Comparison of ENCODE assay signal across 7 cellular contexts in genomic region chr10:119205926-119206602, GRCh38. TPM values are rescaled to one million over a fixed set of nuclear protein-coding genes. Genes with fewer than 3 reads are reported as not detected.
DNase-seq lines count a peak whose midpoint lies in the region; ATAC-seq and TF ChIP-seq lines count a peak whose summit lies in the region.

No MANE protein-coding gene starts in this region.

- H3K36me3 Mint-ChIP-seq in T-helper 17 cell (ENCODE audit: low read depth), result no peaks in the 10 kb centered on the region

- no peaks in the 10 kb centered on the region for H3K9me3 ChIP-seq in T-helper 17 cell (ENCODE audit: control insufficient read depth, low read length, poor library complexity, severe bottlenecking)

- no peaks in the 10 kb centered on the region for H3K27me3 Mint-ChIP-seq in T-helper 17 cell

- H3K27ac Mint-ChIP-seq in T-helper 17 cell, result peak overlapping the region; percentile 96

- peak overlapping the region; percentile 94 for H3K4me3 Mint-ChIP-seq in T-helper 17 cell

- DNase-seq in T-helper 17 cell, result peak in 2 of 3 donors; percentile 19 to 24
- peak in 1 of 2 donors; percentile 56 for DNase-seq in cardiac fibroblast (ENCODE audit: low read depth in 2 of 2)
- peak; percentile 64 for DNase-seq in kidney glomerular epithelial cell (lab: John Stamatoyannopoulos, UW)
- DNase-seq in stimulated activated CD4-positive, alpha-beta T cell treated with anti-CD3 and anti-CD28 coated beads, Interleukin-2, amount 100 ng/mL, for 48 hours, result peak; percentile 29 to 45
- DNase-seq in amniotic stem cell (lab: John Stamatoyannopoulos, UW), result no peak

- no peak for TF ChIP-seq CTCF in cardiac fibroblast (IDR thresholded peaks at IDR 0.05; ENCODE audit: low read depth, low read length)

- peak; percentile 36 for TF ChIP-seq POLR2A in GM18526 (IDR thresholded peaks at IDR 0.05; ENCODE audit: extremely low read depth, insufficient read length)

- peaks cover 25% of the 10 kb centered on the region for H3K4me1 Mint-ChIP-seq in T-helper 17 cell

- H3K4me3 ChIP-seq in cardiac fibroblast (replicated peaks in 1 of 2; ENCODE audit: low read depth in 2 of 2, low read length in 2 of 2), result peak overlapping the region; percentile 19 to 64

- ATAC-seq in HG03175 (IDR thresholded peaks at IDR 0.05; ENCODE audit: unreplicated experiment) (peak; percentile 29), T-helper 17 cell (no peak)

RNA-seq across cellular contexts. Expression of gene GRK5, which starts 1.3 kb away (rescaled TPM):
- total RNA-seq in T-helper 17 cell, result 10 to 100 TPM; 13.9 to 28.5 TPM

RNA-seq across cellular contexts. Expression of gene PRDX3, which starts 27.5 kb away (rescaled TPM):
- 10 to 100 TPM; 16.4 to 17.1 TPM for total RNA-seq in T-helper 17 cell

RNA-seq across cellular contexts. Expression of gene SFXN4, which starts 40.5 kb away (rescaled TPM):
- total RNA-seq in T-helper 17 cell, result 1 to 10 TPM; 8.3 to 9.5 TPM
